ENCODE assay signal across 12 cellular contexts in the genomic region with DNA sequence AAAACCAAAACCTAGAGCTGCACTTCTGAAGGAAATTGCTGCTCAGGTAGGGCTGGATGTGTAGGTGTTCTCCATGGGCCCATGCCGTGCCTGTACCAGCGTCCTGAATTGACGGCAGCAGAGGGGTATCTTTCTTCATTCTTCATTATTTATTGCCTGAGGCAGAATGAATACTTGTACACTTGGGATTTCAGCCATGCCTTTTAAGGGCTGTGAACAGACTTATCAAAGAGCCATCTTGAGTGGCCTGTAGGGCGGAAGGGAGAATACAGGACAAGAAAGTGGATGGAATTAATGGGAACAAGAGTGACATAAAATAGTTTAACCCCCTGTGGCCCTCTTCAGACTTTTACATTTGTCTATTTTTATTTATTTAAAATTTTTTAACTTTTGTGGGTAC.
A peak's percentile ranks its signal among the peaks of the same experiment; 100 is the strongest.
DNase-seq lines count a peak whose midpoint lies in the region; ATAC-seq and TF ChIP-seq lines count a peak whose summit lies in the region.
"Had no signal": no experiment of that assay in that cellular context is flagged by ENCODE, and none has a peak within 500 bp of the region (broad histone marks: within the 10 kb centered on the region; RNA-seq: fewer than 3 reads in every experiment).

No MANE protein-coding gene starts in this region.

- 66% methylated on average over 4 of the region's 4 CpGs for WGBS in esophagus muscularis mucosa
- 43% methylated on average over 4 of the region's 4 CpGs for WGBS in prostate gland

- no peak for TF ChIP-seq RAD21 in HCT116 (IDR thresholded peaks at IDR 0.05; ENCODE audit: low read depth)

- no peak for TF ChIP-seq CTCF in HCT116 (IDR thresholded peaks at IDR 0.05 in 2 of 3, conservative IDR thresholded peaks at IDR 0.05 in 1 of 3; ENCODE audit: borderline replicate concordance in 1 of 3, insufficient read depth in 1 of 3, low read depth in 2 of 3, low read length in 2 of 3)
- TF ChIP-seq CTCF in esophagus muscularis mucosa (IDR thresholded peaks at IDR 0.05) = no peak
- no peak for TF ChIP-seq CTCF in prostate gland (IDR thresholded peaks at IDR 0.05)

- POLR2A ChIA-PET in HCT116 (lab: Charles Lee) = interaction anchor here (0.7 to 1.3 kb wide), 3 partner anchors 10 to 25 kb away, joined by 3 to 4 read pairs (median 4); no protein-coding TSS in a partner anchor

- ATAC-seq in HCT116 (peak; percentile 10; the same call in 1 of the 2 replicates), T-helper 17 cell (no peak), GM18517 (IDR thresholded peaks at IDR 0.05; ENCODE audit: unreplicated experiment) (no peak)
- ATAC-seq: left lobe of liver had no signal

- peaks cover 76 to 90% of the 10 kb centered on the region in 2 experiments for H3K4me1 ChIP-seq in HCT116 (ENCODE audit: control insufficient read depth in 1 of 2, insufficient read depth in 2 of 2, low read length in 2 of 2)
- peaks cover 92 to 100% (median 100%) of the 10 kb centered on the region in 4 donors for H3K4me1 ChIP-seq in esophagus muscularis mucosa
- peaks cover 5% of the 10 kb centered on the region for H3K4me1 ChIP-seq in prostate gland (replicated peaks)

- no peaks in the 10 kb centered on the region for H3K9me2 ChIP-seq in HCT116 (ENCODE audit: insufficient read depth)

- TF ChIP-seq EP300 in esophagus muscularis mucosa (IDR thresholded peaks at IDR 0.05) = no peak

- TF ChIP-seq POLR2A in HCT116 (IDR thresholded peaks at IDR 0.05; ENCODE audit: borderline replicate concordance, extremely low read depth, insufficient read depth, insufficient read length) (no peak), esophagus muscularis mucosa (IDR thresholded peaks at IDR 0.05; ENCODE audit: low read depth) (no peak), prostate gland (IDR thresholded peaks at IDR 0.05) (no peak)

- H2AFZ ChIP-seq in HCT116 (ENCODE audit: low read depth, low read length, poor library complexity, severe bottlenecking) = no peak overlapping the region

- peak overlapping the region; percentile 47 for H3K9ac ChIP-seq in HCT116 (ENCODE audit: low read length)

- H4K20me1 ChIP-seq in HCT116 (ENCODE audit: insufficient read depth) = no peaks in the 10 kb centered on the region; the same call in 1 of the 2 replicates

- H3K4me3 Mint-ChIP-seq in T-helper 17 cell = peak overlapping the region; percentile 78

- TSS peak; percentile 73 for BruUV-seq in HCT116 (replicated peaks; lab: Mats Ljungman, UMichigan)

- intact Hi-C loops in HCT116 (cut with micrococcal nuclease) (loop anchor here (5.0 kb wide), 1 partner anchor 44 kb away; no protein-coding TSS in a partner anchor), esophagus muscularis mucosa (cut with DNase I) (no loop called here), prostate gland (cut with DNase I) (loop anchor here (5.0 kb wide), 1 partner anchor 59 kb away; the partner anchor contains the start of gene RASSF3)

- H3K4me3 ChIP-seq in HCT116 (replicated peaks in 1 of 2; ENCODE audit: low read depth in 1 of 2, low read length in 2 of 2) = peak overlapping the region; percentile 7 to 29; a peak in 2 of 4 replicates
- no peak overlapping the region for H3K4me3 ChIP-seq in esophagus muscularis mucosa
- no peak overlapping the region for H3K4me3 ChIP-seq in prostate gland
- H3K4me3 ChIP-seq: MG63 had no signal

- H3K36me3 ChIP-seq in HCT116 (ENCODE audit: control insufficient read depth in 1 of 2, insufficient read depth in 2 of 2, low read length in 2 of 2) (no peaks in the 10 kb centered on the region), esophagus muscularis mucosa (no peaks in the 10 kb centered on the region), prostate gland (no peaks in the 10 kb centered on the region)
- H3K36me3 ChIP-seq: MG63 had no signal

- no peak for DNase-seq in HCT116 (ENCODE audit: low read depth, low spot score)
- DNase-seq in T-helper 17 cell = no peak
- no peak for DNase-seq in esophagus muscularis mucosa (ENCODE audit: extremely low spot score)
- DNase-seq in prostate gland (ENCODE audit: low spot score) = no peak
- DNase-seq in NCI-H2227 treated with DMSO at 0.1 percent for 48 hours (lab: John Stamatoyannopoulos, UW) = no peak
- no peak for DNase-seq in NCI-H146 treated with DMSO at 0.1 percent for 48 hours (lab: John Stamatoyannopoulos, UW; ENCODE audit: unreplicated experiment)
- no peak for DNase-seq in amniotic stem cell (lab: John Stamatoyannopoulos, UW)
- DNase-seq: MG63, NCI-H82, substantia nigra had no signal

- no peaks in the 10 kb centered on the region for H3K27me3 ChIP-seq in HCT116 (ENCODE audit: insufficient read depth, low read length)
- H3K27me3 ChIP-seq in esophagus muscularis mucosa = no peaks in the 10 kb centered on the region
- H3K27me3 ChIP-seq in prostate gland (replicated peaks; ENCODE audit: insufficient read depth) = no peaks in the 10 kb centered on the region
- H3K27me3 ChIP-seq: MG63 had no signal

- no peaks in the 10 kb centered on the region for H3K27me3 Mint-ChIP-seq in T-helper 17 cell

- peaks cover 80% of the 10 kb centered on the region for H3K79me2 ChIP-seq in HCT116 (ENCODE audit: insufficient read depth, low read length)

- H3K4me1 Mint-ChIP-seq in T-helper 17 cell = peaks cover 71% of the 10 kb centered on the region

- H3K4me2 ChIP-seq in HCT116 (ENCODE audit: low read length) = peak overlapping the region; percentile 76

- H3K9me3 ChIP-seq in HCT116 (ENCODE audit: control insufficient read depth in 1 of 2, insufficient read depth in 1 of 2, low read depth in 1 of 2, low read length in 2 of 2) (no peaks in the 10 kb centered on the region), T-helper 17 cell (ENCODE audit: control insufficient read depth, low read length, poor library complexity, severe bottlenecking) (no peaks in the 10 kb centered on the region), esophagus muscularis mucosa (no peaks in the 10 kb centered on the region), prostate gland (no peaks in the 10 kb centered on the region)
- H3K9me3 ChIP-seq: MG63 had no signal

- H3K27ac ChIP-seq in HCT116 (ENCODE audit: low read depth, low read length) (peak overlapping the region; percentile 80), esophagus muscularis mucosa (replicated peaks in 1 of 4) (peak overlapping the region; percentile 82 to 85 (median 83)), prostate gland (peak overlapping the region; percentile 14 to 48)

- peak overlapping the region; percentile 100 for H3K27ac Mint-ChIP-seq in T-helper 17 cell

- RAD21 ChIA-PET in HCT116 (lab: Charles Lee; ENCODE audit: low non-redundant PET in 1 of 2, low total read pairs in 2 of 2, uncharacterized antibody in 2 of 2, unreplicated experiment in 2 of 2) = no interaction called here

- H3K36me3 Mint-ChIP-seq in T-helper 17 cell (ENCODE audit: low read depth) = peaks cover 3% of the 10 kb centered on the region

- CTCF ChIA-PET in HCT116 (lab: Charles Lee) = no interaction called here

TF ChIP-seq in HCT116, 20 proteins besides CTCF, POLR2A, EP300 and RAD21:
- TF ChIP-seq CEBPB (IDR thresholded peaks at IDR 0.05; ENCODE audit: low read depth) = no peak
- no peak for TF ChIP-seq REST (IDR thresholded peaks at IDR 0.05; ENCODE audit: low read depth)
- TF ChIP-seq SRF (IDR thresholded peaks at IDR 0.05; ENCODE audit: low read depth) = no peak
- no peak for TF ChIP-seq SIN3A (IDR thresholded peaks at IDR 0.05; ENCODE audit: low read depth)
- TF ChIP-seq, protein P1, sequence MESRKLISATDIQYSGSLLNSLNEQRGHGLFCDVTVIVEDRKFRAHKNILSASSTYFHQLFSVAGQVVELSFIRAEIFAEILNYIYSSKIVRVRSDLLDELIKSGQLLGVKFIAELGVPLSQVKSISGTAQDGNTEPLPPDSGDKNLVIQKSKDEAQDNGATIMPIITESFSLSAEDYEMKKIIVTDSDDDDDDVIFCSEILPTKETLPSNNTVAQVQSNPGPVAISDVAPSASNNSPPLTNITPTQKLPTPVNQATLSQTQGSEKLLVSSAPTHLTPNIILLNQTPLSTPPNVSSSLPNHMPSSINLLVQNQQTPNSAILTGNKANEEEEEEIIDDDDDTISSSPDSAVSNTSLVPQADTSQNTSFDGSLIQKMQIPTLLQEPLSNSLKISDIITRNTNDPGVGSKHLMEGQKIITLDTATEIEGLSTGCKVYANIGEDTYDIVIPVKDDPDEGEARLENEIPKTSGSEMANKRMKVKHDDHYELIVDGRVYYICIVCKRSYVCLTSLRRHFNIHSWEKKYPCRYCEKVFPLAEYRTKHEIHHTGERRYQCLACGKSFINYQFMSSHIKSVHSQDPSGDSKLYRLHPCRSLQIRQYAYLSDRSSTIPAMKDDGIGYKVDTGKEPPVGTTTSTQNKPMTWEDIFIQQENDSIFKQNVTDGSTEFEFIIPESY (IDR thresholded peaks at IDR 0.05; ENCODE audit: extremely low read depth, insufficient replicate concordance, low read length) = no peak
- TF ChIP-seq YY1 (IDR thresholded peaks at IDR 0.05; ENCODE audit: extremely low read depth, insufficient replicate concordance, low read depth, low read length) = no peak
- TF ChIP-seq ATF3 (IDR thresholded peaks at IDR 0.05) = no peak

Comparison
In these comparisons a context has a peak if more than half of its experiments do, and no peak if none do; other contexts are left out.
1. H3K27ac ChIP-seq: peak in every context shown above with its lines; median percentile 83 in esophagus muscularis mucosa; 80 in HCT116; 31 in prostate gland.
2. H3K4me3 ChIP-seq: peak in HCT116 (2 of 2); none in esophagus muscularis mucosa (0 of 4) and prostate gland (0 of 2).